In the genomic region with DNA sequence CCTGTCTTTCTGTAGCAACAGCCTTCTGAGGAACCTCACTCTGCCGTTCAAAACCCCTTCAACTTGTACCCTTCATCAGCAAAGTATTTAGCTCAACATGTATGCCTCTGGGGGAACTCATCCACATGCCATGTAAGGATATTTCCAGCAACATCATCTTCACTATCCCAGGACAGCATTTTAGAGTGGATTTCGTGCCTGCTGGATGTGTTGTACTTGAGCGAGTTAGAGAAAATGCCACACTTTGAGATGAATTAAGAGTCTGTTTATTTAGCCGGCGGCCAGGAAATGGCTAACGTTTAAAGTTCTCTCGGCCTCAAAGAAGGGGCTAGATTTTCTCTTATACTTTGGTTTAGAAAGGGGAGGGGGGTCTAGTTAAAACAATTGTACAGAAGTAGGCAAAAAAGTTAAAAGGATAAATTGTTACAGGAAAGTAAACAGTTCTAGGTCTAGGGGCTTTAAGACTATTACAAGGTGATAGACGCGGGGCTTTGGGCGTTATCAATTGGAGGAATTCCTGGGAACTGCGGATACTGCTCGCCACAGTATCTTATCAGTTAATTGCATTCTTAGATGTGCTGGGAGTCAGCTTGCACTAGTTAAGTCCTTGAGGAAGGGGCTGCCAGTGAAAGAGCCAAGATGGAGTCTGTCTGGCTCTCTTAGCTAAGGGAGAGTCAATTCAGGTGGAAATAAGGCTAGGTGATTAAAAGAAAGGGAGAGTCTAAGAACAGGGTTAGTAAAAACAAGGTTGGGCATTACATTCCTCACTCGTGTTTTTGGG, we compare ENCODE assay signal across 8 cellular contexts.
DNase-seq lines count a peak whose midpoint lies in the region; ATAC-seq, FAIRE-seq and TF ChIP-seq lines count a peak whose summit lies in the region.
"Not testable (repeated sequence)": the region's sequence is repeated elsewhere in the genome, so short reads cannot be mapped to it uniquely, and the experiment has no call there.

No MANE protein-coding gene starts in this region.

- not testable (repeated sequence) for TF ChIP-seq EP300 in K562 (IDR thresholded peaks at IDR 0.05; ENCODE audit: low read length)

- H3K4me1 Mint-ChIP-seq in Caco-2 (ENCODE audit: low read depth, unreplicated experiment) (peaks cover 22% of the 10 kb centered on the region), endothelial cell (ENCODE audit: unreplicated experiment) (peaks cover 37% of the 10 kb centered on the region), natural killer cell (peaks cover 17 to 18% of the 10 kb centered on the region in 2 donors)

- H4K20me1 ChIP-seq in K562 (replicated peaks; ENCODE audit: control insufficient read depth, insufficient read depth, low read length); hepatocyte (ENCODE audit: insufficient read depth, poor library complexity, severe bottlenecking); smooth muscle cell (ENCODE audit: low read depth): not testable (repeated sequence)

- H3K27ac Mint-ChIP-seq in Caco-2 (ENCODE audit: unreplicated experiment), result peak overlapping the region; percentile 65
- H3K27ac Mint-ChIP-seq in endothelial cell (ENCODE audit: unreplicated experiment), result peak overlapping the region; percentile 76
- H3K27ac Mint-ChIP-seq in natural killer cell, result peak overlapping the region; percentile 22 to 89

- not testable (repeated sequence) for H3K36me3 Mint-ChIP-seq in Caco-2 (ENCODE audit: insufficient read depth, unreplicated experiment); endothelial cell (ENCODE audit: low read depth, unreplicated experiment); natural killer cell

- H3K56ac ChIP-seq in mesendoderm (ENCODE audit: low read length), result peak overlapping the region; percentile 73

- peak overlapping the region; percentile 51 for H2BK120ac ChIP-seq in mesendoderm (ENCODE audit: low read depth, low read length)

- in situ Hi-C loops in K562 (cut with MboI), result not testable (repeated sequence)

- DNase-seq in Caco-2 (peak; percentile 18 to 42), mesendoderm (peak; percentile 91)
- not testable (repeated sequence) for DNase-seq in K562 (ENCODE audit: extremely low read depth in 1 of 4, low spot score in 3 of 4); endothelial cell (ENCODE audit: low spot score); hepatocyte (ENCODE audit: low spot score); natural killer cell; smooth muscle cell (lab: John Stamatoyannopoulos, UW; ENCODE audit: unreplicated experiment)

- H3K9me3 Mint-ChIP-seq in Caco-2 (ENCODE audit: unreplicated experiment); endothelial cell (ENCODE audit: unreplicated experiment); natural killer cell: not testable (repeated sequence)

- not testable (repeated sequence) for H3K27me3 ChIP-seq in Caco-2 (replicated peaks; ENCODE audit: control insufficient read depth, insufficient read depth, low read length); HUES6 (ENCODE audit: control insufficient read depth, insufficient read depth, low read length); K562 (ENCODE audit: control insufficient read depth in 2 of 2, insufficient read depth in 2 of 2, low read length in 2 of 2); hepatocyte; mesendoderm (ENCODE audit: insufficient read depth, low read length, poor library complexity); smooth muscle cell (ENCODE audit: low read depth)

- TF ChIP-seq RAD21 in K562 (CRISPR knock-in tag; conservative IDR thresholded peaks at IDR 0.05 in 1 of 2, IDR thresholded peaks at IDR 0.05 in 1 of 2), result not testable (repeated sequence)

- not testable (repeated sequence) for ATAC-seq in K562, natural killer cell

- not testable (repeated sequence) for BruUV-seq in Caco-2 (replicated peaks; lab: Mats Ljungman, UMichigan); K562 (replicated peaks; lab: Mats Ljungman, UMichigan)

- H3K4me2 ChIP-seq in K562 (ENCODE audit: insufficient read depth, low read length); mesendoderm (ENCODE audit: low read length): not testable (repeated sequence)
- peak overlapping the region; percentile 62 for H3K4me2 ChIP-seq in hepatocyte
- peak overlapping the region; percentile 59 for H3K4me2 ChIP-seq in smooth muscle cell

- H3K27ac ChIP-seq in HUES6 (ENCODE audit: low read depth, low read length); K562 (ENCODE audit: extremely low read depth, low read depth, low read length); hepatocyte: not testable (repeated sequence)
- peak overlapping the region; percentile 71 for H3K27ac ChIP-seq in mesendoderm (ENCODE audit: low read depth, low read length)
- peak overlapping the region; percentile 62 for H3K27ac ChIP-seq in smooth muscle cell (ENCODE audit: low read depth)

- not testable (repeated sequence) for H4K5ac ChIP-seq in mesendoderm (ENCODE audit: low read length)

- not testable (repeated sequence) for TF ChIP-seq CTCF in Caco-2 (IDR thresholded peaks at IDR 0.05; ENCODE audit: insufficient read depth in 1 of 2, low read depth in 1 of 2, low read length in 1 of 2, severe bottlenecking in 1 of 2, unreplicated experiment in 1 of 2); K562 (IDR thresholded peaks at IDR 0.05 in 2 of 3, conservative IDR thresholded peaks at IDR 0.05 in 1 of 3; ENCODE audit: insufficient read depth in 2 of 3, low read depth in 1 of 3, low read length in 3 of 3); endothelial cell (IDR thresholded peaks at IDR 0.05; ENCODE audit: unreplicated experiment); hepatocyte (IDR thresholded peaks at IDR 0.05; ENCODE audit: poor library complexity); natural killer cell (IDR thresholded peaks at IDR 0.05); smooth muscle cell (IDR thresholded peaks at IDR 0.05; ENCODE audit: borderline replicate concordance, insufficient read depth, poor library complexity, severe bottlenecking)

- H3K79me2 ChIP-seq in K562 (ENCODE audit: control insufficient read depth, insufficient read depth, low read length); hepatocyte; mesendoderm (ENCODE audit: control insufficient read depth, insufficient read depth, low read length); smooth muscle cell (ENCODE audit: low read depth): not testable (repeated sequence)

- not testable (repeated sequence) for H3K9me1 ChIP-seq in K562 (ENCODE audit: control insufficient read depth, insufficient read depth, low read length)

- CTCF ChIA-PET in Caco-2 (lab: Charles Lee); K562 (lab: Yijun Ruan, JAX; ENCODE audit: low intra/inter-chr PET ratio): not testable (repeated sequence)

- H3K4ac ChIP-seq in mesendoderm (ENCODE audit: low read depth, low read length), result peak overlapping the region; percentile 79

- H2AFZ ChIP-seq in K562 (ENCODE audit: low read depth, low read length) (0 out of 2 replicates have a peak overlapping the region, but pooled peaks have one; percentile 50), hepatocyte (peak overlapping the region; percentile 57), smooth muscle cell (ENCODE audit: low read depth) (peak overlapping the region; percentile 76)

- H3K9ac ChIP-seq in HUES6 (ENCODE audit: low read length) (peak overlapping the region; percentile 27), mesendoderm (ENCODE audit: low read length) (peak overlapping the region; percentile 32)
- not testable (repeated sequence) for H3K9ac ChIP-seq in K562 (ENCODE audit: insufficient read depth in 1 of 2, low read depth in 2 of 2, low read length in 2 of 2); smooth muscle cell (ENCODE audit: low read depth)

- not testable (repeated sequence) for H3K9me2 ChIP-seq in hepatocyte (replicated peaks; ENCODE audit: insufficient read depth)

- WGBS in K562 (ENCODE audit: insufficient coverage, low coverage, missing lambda C conversion rate), result 16% methylated on average over 13 of the region's 13 CpGs
- WGBS in hepatocyte (ENCODE audit: low lambda C conversion rate, missing lambda C conversion rate), result 10% methylated on average over 13 of the region's 13 CpGs
- no CpG with 5 or more reads among the region's 13 CpGs for WGBS in mesendoderm (ENCODE audit: extremely low coverage, insufficient coverage, low lambda C conversion rate)
- 26% methylated on average over 13 of the region's 13 CpGs for WGBS in smooth muscle cell (ENCODE audit: low lambda C conversion rate)

- POLR2A ChIA-PET in Caco-2 (lab: Charles Lee); K562 (lab: Yijun Ruan, JAX): not testable (repeated sequence)

- peak overlapping the region; percentile 92 for H2BK5ac ChIP-seq in mesendoderm (ENCODE audit: low read length)

- H4K8ac ChIP-seq in mesendoderm (ENCODE audit: low read depth, low read length), result not testable (repeated sequence)

- not testable (repeated sequence) for TF ChIP-seq POLR2A in K562 (conservative IDR thresholded peaks at IDR 0.05)

- not testable (repeated sequence) for H3K4me3 ChIP-seq in Caco-2 (ENCODE audit: low read depth, low read length); HUES6 (ENCODE audit: low read depth, low read length); K562; hepatocyte; mesendoderm (ENCODE audit: low read length); smooth muscle cell

- H3K79me1 ChIP-seq in mesendoderm (ENCODE audit: low read length), result not testable (repeated sequence)

- FAIRE-seq in K562 (lab: Jason Lieb, UNC), result not testable (repeated sequence)

- peak overlapping the region; percentile 70 for H3K18ac ChIP-seq in mesendoderm (ENCODE audit: low read length)

- H3K27me3 Mint-ChIP-seq in Caco-2 (ENCODE audit: insufficient read depth, unreplicated experiment); endothelial cell (ENCODE audit: unreplicated experiment); natural killer cell (ENCODE audit: low read depth in 2 of 2): not testable (repeated sequence)

- H3F3A ChIP-seq in smooth muscle cell (ENCODE audit: low read depth), result peaks cover 12% of the 10 kb centered on the region

- H3K36me3 ChIP-seq in Caco-2 (ENCODE audit: control insufficient read depth, insufficient read depth, low read length); HUES6 (ENCODE audit: control insufficient read depth, insufficient read depth, low read length); K562 (ENCODE audit: control insufficient read depth, insufficient read depth, low read length); hepatocyte (replicated peaks; ENCODE audit: insufficient read depth, low read depth); mesendoderm (ENCODE audit: control insufficient read depth, insufficient read depth, low read length); smooth muscle cell (ENCODE audit: low read depth): not testable (repeated sequence)

- intact Hi-C loops in Caco-2 (cut with micrococcal nuclease; ENCODE audit: unreplicated experiment); K562 (cut with micrococcal nuclease); natural killer cell (cut with micrococcal nuclease): not testable (repeated sequence)

- H3K4me3 Mint-ChIP-seq in Caco-2 (ENCODE audit: unreplicated experiment), result peak overlapping the region; percentile 49
- not testable (repeated sequence) for H3K4me3 Mint-ChIP-seq in endothelial cell (ENCODE audit: unreplicated experiment); natural killer cell

- not testable (repeated sequence) for H3K4me1 ChIP-seq in Caco-2; HUES6 (ENCODE audit: control insufficient read depth, insufficient read depth, low read length); K562 (replicated peaks in 1 of 2; ENCODE audit: control insufficient read depth in 2 of 2, insufficient read depth in 2 of 2, low read length in 2 of 2); mesendoderm (ENCODE audit: control insufficient read depth, low read depth, low read length)
- peaks cover 17% of the 10 kb centered on the region for H3K4me1 ChIP-seq in hepatocyte (ENCODE audit: insufficient read depth)
- H3K4me1 ChIP-seq in smooth muscle cell (ENCODE audit: low read depth), result peaks cover 11% of the 10 kb centered on the region

- not testable (repeated sequence) for H3K9me3 ChIP-seq in Caco-2; HUES6 (ENCODE audit: control insufficient read depth, insufficient read depth, low read depth, low read length); K562 (replicated peaks; ENCODE audit: control insufficient read depth, insufficient read depth, low read depth, low read length); hepatocyte (ENCODE audit: low read depth); smooth muscle cell (replicated peaks; ENCODE audit: low read depth)

- H2BK15ac ChIP-seq in mesendoderm (replicated peaks; ENCODE audit: low read depth), result not testable (repeated sequence)

- H3K23ac ChIP-seq in mesendoderm (ENCODE audit: low read length), result not testable (repeated sequence)

- H2AK5ac ChIP-seq in mesendoderm (ENCODE audit: low read length), result not testable (repeated sequence)
